22 cellular contexts compared by ENCODE assay signal in genomic region chr4:76969941-76970529, GRCh38. TPM values are rescaled to one million over a fixed set of nuclear protein-coding genes. Genes with fewer than 3 reads are reported as not detected.
DNase-seq lines count a peak whose midpoint lies in the region; ATAC-seq, FAIRE-seq and TF ChIP-seq lines count a peak whose summit lies in the region.
"Had no signal": no experiment of that assay in that cellular context is flagged by ENCODE, and none has a peak within 500 bp of the region (broad histone marks: within the 10 kb centered on the region; RNA-seq: fewer than 3 reads in every experiment).

No MANE protein-coding gene starts in this region.

- H3K4me2 ChIP-seq in A549 = peak overlapping the region; percentile 34; the same call in 2 of the 3 replicates

- ATAC-seq in A549 (no peak), HG02678 (IDR thresholded peaks at IDR 0.05; ENCODE audit: unreplicated experiment) (no peak), GM18867 (IDR thresholded peaks at IDR 0.05; ENCODE audit: unreplicated experiment) (no peak)
- ATAC-seq: activated naive CD8-positive, alpha-beta T cell treated with anti-CD3 and anti-CD28 coated beads, Interleukin-2, amount 50 U/mL, for 24 hours; esophagus mucosa; gastroesophageal sphincter; left lung had no signal

- H3K9me3 ChIP-seq in A549 (no peaks in the 10 kb centered on the region), HEK293 (ENCODE audit: control insufficient read depth, insufficient read depth, low read depth, low read length) (no peaks in the 10 kb centered on the region), SJCRH30 (replicated peaks) (no peaks in the 10 kb centered on the region)
- H3K9me3 ChIP-seq: breast epithelium, gastroesophageal sphincter, left lung, right atrium auricular region, testis had no signal

- H3K4me1 ChIP-seq in A549 (peaks cover 13% of the 10 kb centered on the region; the same call in 2 of the 3 replicates), HEK293 (ENCODE audit: control insufficient read depth, insufficient read depth, low read length) (peaks cover 16% of the 10 kb centered on the region), SJCRH30 (peaks cover 54% of the 10 kb centered on the region)
- H3K4me1 ChIP-seq: breast epithelium, left lung, right atrium auricular region, testis had no signal

- H3K27me3 ChIP-seq in SJCRH30 = no peaks in the 10 kb centered on the region
- H3K27me3 ChIP-seq: breast epithelium, dorsolateral prefrontal cortex, gastroesophageal sphincter, left lung, right atrium auricular region, testis had no signal

- no peak for TF ChIP-seq RAD21 in A549 (conservative IDR thresholded peaks at IDR 0.05 in 1 of 2, IDR thresholded peaks at IDR 0.05 in 1 of 2)

- CTCF ChIA-PET in A549 (lab: Yijun Ruan, JAX) = interaction anchor here (1.4 kb wide), 1 partner anchor 11 kb away, joined by 3 read pairs; no protein-coding TSS in a partner anchor
- CTCF ChIA-PET in HEK293 (lab: Yijun Ruan, JAX) = interaction anchor here (0.6 kb wide), 1 partner anchor 21 kb away, joined by 3 read pairs; the partner anchor contains the start of gene SEPTIN11

- no peak for TF ChIP-seq POLR2A in A549 (IDR thresholded peaks at IDR 0.05; ENCODE audit: low read length)

- no peak for FAIRE-seq in A549 (lab: Jason Lieb, UNC)
- FAIRE-seq: TTC549 had no signal

- WGBS in A549 (ENCODE audit: missing lambda C conversion rate) = 89% methylated on average over 5 of the region's 5 CpGs

- H3K36me3 ChIP-seq in HEK293 (ENCODE audit: control insufficient read depth in 2 of 2, insufficient read depth in 1 of 2, low read length in 2 of 2) = no peaks in the 10 kb centered on the region
- peaks cover 21% of the 10 kb centered on the region for H3K36me3 ChIP-seq in SJCRH30
- H3K36me3 ChIP-seq: breast epithelium, left lung, right atrium auricular region had no signal

- no peak overlapping the region for H3K4me3 ChIP-seq in A549
- H3K4me3 ChIP-seq in HEK293 (ENCODE audit: low read depth, low read length) = no peak overlapping the region
- no peak overlapping the region for H3K4me3 ChIP-seq in SJCRH30
- H3K4me3 ChIP-seq: breast epithelium, dorsolateral prefrontal cortex, gastroesophageal sphincter, left lung, right atrium auricular region, testis had no signal

- POLR2A ChIA-PET in A549 (lab: Yijun Ruan, JAX) (no interaction called here), HEK293 (lab: Yijun Ruan, JAX) (no interaction called here)

- TF ChIP-seq CTCF in A549 (IDR thresholded peaks at IDR 0.05) = no peak
- no peak for TF ChIP-seq CTCF in HEK293 (tag by site-specific recombination; IDR thresholded peaks at IDR 0.05)

- TF ChIP-seq EP300 in A549 (IDR thresholded peaks at IDR 0.05) = no peak

- H3K27ac ChIP-seq in A549 (no peak overlapping the region), HEK293 (ENCODE audit: extremely low read depth, low read depth, low read length) (no peak overlapping the region), SJCRH30 (peak overlapping the region; percentile 79)
- H3K27ac ChIP-seq: breast epithelium, gastroesophageal sphincter, left lung, testis had no signal

- DNase-seq in A549 (ENCODE audit: low read depth in 1 of 2, low spot score in 1 of 2) (no peak), SJCRH30 (peak in 1 of 2 experiments; percentile 63), kidney tubule cell (ENCODE audit: low spot score) (peak; percentile 53), dermis blood vessel endothelial cell (no peak), EL (no peak)
- DNase-seq: activated CD4-positive, alpha-beta T cell treated with anti-CD3 and anti-CD28 coated beads for 48 hours; activated naive CD8-positive, alpha-beta T cell treated with anti-CD3 and anti-CD28 coated beads, Interleukin-2, amount 50 U/mL, for 24 hours; dorsolateral prefrontal cortex; KBM-7; left lung; MV-4-11; NCI-H2171; SW 1271; testis had no signal

TF ChIP-seq in A549, 52 proteins besides CTCF, POLR2A, EP300 and RAD21:
- TF ChIP-seq BHLHE40 (IDR thresholded peaks at IDR 0.05; ENCODE audit: low read depth, low read length) (no peak), HOXB5 (CRISPR knock-in tag; IDR thresholded peaks at IDR 0.05) (no peak), RFX5 (IDR thresholded peaks at IDR 0.05) (no peak), KDM5A (IDR thresholded peaks at IDR 0.05) (no peak), FOSB (CRISPR knock-in tag; IDR thresholded peaks at IDR 0.05) (no peak), BCL3 (IDR thresholded peaks at IDR 0.05) (no peak), POLR2AphosphoS2 (conservative IDR thresholded peaks at IDR 0.05; ENCODE audit: low read length) (no peak), NR3C1 (IDR thresholded peaks at IDR 0.05) (no peak), JUN (IDR thresholded peaks at IDR 0.05) (no peak), CBX8 (IDR thresholded peaks at IDR 0.05) (no peak), ZSCAN20 (CRISPR knock-in tag; IDR thresholded peaks at IDR 0.05) (no peak), CEBPB (IDR thresholded peaks at IDR 0.05) (no peak), RARB (CRISPR knock-in tag; IDR thresholded peaks at IDR 0.05) (no peak)

TF ChIP-seq in HEK293, 187 proteins besides CTCF, POLR2A, EP300 and RAD21 (continues in another document):
- TF ChIP-seq PRDM6 (tag by site-specific recombination; IDR thresholded peaks at IDR 0.05) (peak; percentile 61), ZNF629 (tag by site-specific recombination; IDR thresholded peaks at IDR 0.05) (no peak), OVOL3 (tag by site-specific recombination; IDR thresholded peaks at IDR 0.05) (no peak), ZNF658 (tag by site-specific recombination; IDR thresholded peaks at IDR 0.05) (no peak), ZBTB17 (tag by site-specific recombination; IDR thresholded peaks at IDR 0.05) (peak; percentile 17; the same call in 1 of the 2 replicates), ZIC2 (tag by site-specific recombination; IDR thresholded peaks at IDR 0.05) (peak; percentile 77), KLF17 (tag by site-specific recombination; IDR thresholded peaks at IDR 0.05) (no peak), ZNF26 (tag by site-specific recombination; IDR thresholded peaks at IDR 0.05) (no peak), ZNF580 (tag by site-specific recombination; IDR thresholded peaks at IDR 0.05) (no peak), KLF1 (tag by site-specific recombination; IDR thresholded peaks at IDR 0.05) (no peak)

RNA-seq across cellular contexts. Expression of gene SEPTIN11, which starts 20.5 kb away (rescaled TPM):
- polyA plus RNA-seq in A549 (2011; rRNA removed) (69.5 and 72.6 TPM in 2 replicates), A549 (2017; fragmentation: RNase III; extraction: RNeasy Plus Mini Kit Qiagen cat#74134 plus additional on column Dnase treatment) (40.2 to 42.3 TPM (median 40.4 TPM) in 3 replicates)
- 15.1 and 15.4 TPM in 2 replicates for polyA plus RNA-seq in A549 (2012; cell fraction: cytosol; rRNA removed)
- 4.9 and 8.1 TPM in 2 replicates for polyA plus RNA-seq in A549 (2012; cell fraction: nucleus; rRNA removed)
- 42.6 and 44.9 TPM in 2 replicates for polyA minus RNA-seq in A549 (2011; rRNA and poly(A)+ RNA removed)
- 281 and 294 TPM in 2 replicates for total RNA-seq in SJCRH30 (2014; rRNA removed; shearing (Covaris generic))
- total RNA-seq in dermis blood vessel endothelial cell = 160 and 179 TPM in 2 replicates
